In genomic region chr12:93140309-93140708, GRCh38 we compare ENCODE assay signal across 29 cellular contexts.
"Had no signal": no experiment of that assay in that cellular context is flagged by ENCODE, and none has a peak within 500 bp of the region (broad histone marks: within the 10 kb centered on the region; RNA-seq: fewer than 3 reads in every experiment).

No MANE protein-coding gene starts in this region.

- H3K9me3 Mint-ChIP-seq: effector memory CD8-positive, alpha-beta T cell; stimulated activated naive CD8-positive, alpha-beta T cell treated with anti-CD3 and anti-CD28 coated beads, Interleukin-15, amount 100 ng/mL, for 72 hours had no signal

- H2AFZ ChIP-seq: parathyroid adenoma had no signal

- ATAC-seq: effector memory CD8-positive, alpha-beta T cell; heart right ventricle; left colon; left ventricle myocardium superior; naive thymus-derived CD4-positive, alpha-beta T cell; right cardiac atrium; stimulated activated naive CD8-positive, alpha-beta T cell treated with anti-CD3 and anti-CD28 coated beads, Interleukin-15, amount 100 ng/mL, for 72 hours had no signal

- FAIRE-seq: endometrium, islet of Langerhans had no signal

- H3K27me3 ChIP-seq: esophagus squamous epithelium, heart right ventricle, suprapubic skin, transverse colon, vagina had no signal

- H3K4me3 Mint-ChIP-seq: effector memory CD8-positive, alpha-beta T cell; naive thymus-derived CD4-positive, alpha-beta T cell; stimulated activated naive CD8-positive, alpha-beta T cell treated with anti-CD3 and anti-CD28 coated beads, Interleukin-15, amount 100 ng/mL, for 72 hours had no signal

- H3K9ac ChIP-seq: parathyroid adenoma had no signal

- H3K4me3 ChIP-seq: coronary artery, esophagus squamous epithelium, heart right ventricle, lung, prostate gland, skin epidermis, suprapubic skin, transverse colon, vagina had no signal

- H3K27ac ChIP-seq: coronary artery, esophagus squamous epithelium, heart right ventricle, parathyroid adenoma, prostate gland, skin epidermis, suprapubic skin, transverse colon, vagina had no signal

- H3K27ac Mint-ChIP-seq: effector memory CD8-positive, alpha-beta T cell; naive thymus-derived CD4-positive, alpha-beta T cell; stimulated activated naive CD8-positive, alpha-beta T cell treated with anti-CD3 and anti-CD28 coated beads, Interleukin-15, amount 100 ng/mL, for 72 hours had no signal

- H3K9me3 ChIP-seq: esophagus squamous epithelium, prostate gland, suprapubic skin, transverse colon, vagina had no signal

- H3K27me3 Mint-ChIP-seq: stimulated activated naive CD8-positive, alpha-beta T cell treated with anti-CD3 and anti-CD28 coated beads, Interleukin-15, amount 100 ng/mL, for 72 hours had no signal

- H3K79me2 ChIP-seq: parathyroid adenoma had no signal

- DNase-seq: dermis blood vessel endothelial cell; effector memory CD8-positive, alpha-beta T cell; erythroblast; esophagus squamous epithelium; foreskin melanocyte; glutamatergic neuron; heart right ventricle; hippocampal formation; kidney glomerular epithelial cell; left colon; left ventricle myocardium superior; mesendoderm; midbrain; naive thymus-derived CD4-positive, alpha-beta T cell; right cardiac atrium; stimulated activated CD4-positive, alpha-beta T cell treated with anti-CD3 and anti-CD28 coated beads, Interleukin-15, amount 100 ng/mL, for 24 hours; stimulated activated CD4-positive, alpha-beta T cell treated with anti-CD3 and anti-CD28 coated beads, Interleukin-2, amount 100 ng/mL, for 48 hours; stimulated activated naive CD4-positive, alpha-beta T cell; stimulated activated naive CD8-positive, alpha-beta T cell treated with anti-CD3 and anti-CD28 coated beads, Interleukin-15, amount 100 ng/mL, for 72 hours; transverse colon had no signal

- H3K36me3 ChIP-seq: esophagus squamous epithelium, heart right ventricle, prostate gland, suprapubic skin, transverse colon, vagina had no signal
